16 cellular contexts compared by ENCODE assay signal in genomic region chr6:40918035-40918651, GRCh38.
A peak's percentile ranks its signal among the peaks of the same experiment; 100 is the strongest.
DNase-seq lines count a peak whose midpoint lies in the region; ATAC-seq and TF ChIP-seq lines count a peak whose summit lies in the region.
"Had no signal": no experiment of that assay in that cellular context is flagged by ENCODE, and none has a peak within 500 bp of the region (broad histone marks: within the 10 kb centered on the region; RNA-seq: fewer than 3 reads in every experiment).

No MANE protein-coding gene starts in this region.

- peak overlapping the region; percentile 13; the same call in 1 of the 2 replicates for H3K27ac ChIP-seq in C4-2B
- H3K27ac ChIP-seq in body of pancreas, result no peak overlapping the region
- H3K27ac ChIP-seq in neural progenitor cell, result no peak overlapping the region

- no peaks in the 10 kb centered on the region for H4K20me1 ChIP-seq in neural progenitor cell (ENCODE audit: low read depth)

- peaks cover 2% of the 10 kb centered on the region for H3K9me3 Mint-ChIP-seq in neural progenitor cell

- H3F3A ChIP-seq in neural progenitor cell (ENCODE audit: low read depth), result no peaks in the 10 kb centered on the region

- no peak for TF ChIP-seq POLR2A in body of pancreas (IDR thresholded peaks at IDR 0.05)

- no peaks in the 10 kb centered on the region for H3K79me2 ChIP-seq in neural progenitor cell (ENCODE audit: low read depth)

- peaks cover 22% of the 10 kb centered on the region for H3K4me1 Mint-ChIP-seq in neural progenitor cell

- no peak overlapping the region for H3K27ac Mint-ChIP-seq in neural progenitor cell
- H3K27ac Mint-ChIP-seq: IgD-negative memory B cell had no signal

- H3K27me3 ChIP-seq in body of pancreas, result no peaks in the 10 kb centered on the region
- H3K27me3 ChIP-seq in neural progenitor cell, result no peaks in the 10 kb centered on the region

- H3K9ac ChIP-seq in neural progenitor cell, result no peak overlapping the region

- no peaks in the 10 kb centered on the region for H3K4me1 ChIP-seq in body of pancreas
- H3K4me1 ChIP-seq in neural progenitor cell, result no peaks in the 10 kb centered on the region

- H3K27me3 Mint-ChIP-seq in neural progenitor cell (ENCODE audit: insufficient read depth, low read depth), result peaks cover 4% of the 10 kb centered on the region

- H2AFZ ChIP-seq in neural progenitor cell (replicated peaks), result no peak overlapping the region

- ATAC-seq in body of pancreas (no peak), GM18907 (IDR thresholded peaks at IDR 0.05; ENCODE audit: unreplicated experiment) (no peak)
- ATAC-seq: A549 had no signal

- no peak for DNase-seq in LNCaP clone FGC (ENCODE audit: low read depth)
- DNase-seq in body of pancreas, result peak; percentile 28 to 66 (median 31)
- DNase-seq in neural progenitor cell (ENCODE audit: low spot score), result peak; percentile 5
- DNase-seq in SKM-1 (lab: John Stamatoyannopoulos, UW; ENCODE audit: unreplicated experiment), result no peak
- DNase-seq in pons (ENCODE audit: low spot score), result no peak
- DNase-seq: C1 segment of cervical spinal cord, HCEC 1CT, NCI-H1105 treated with DMSO at 0.1 percent for 48 hours, NCI-H1694 treated with DMSO at 0.1 percent for 48 hours, NCI-H2227 treated with DMSO at 0.1 percent for 48 hours, NCI-H524, Right ventricle myocardium superior had no signal

- TF ChIP-seq CTCF in C4-2B (conservative IDR thresholded peaks at IDR 0.05) (peak; percentile 36), LNCaP clone FGC (IDR thresholded peaks at IDR 0.05; ENCODE audit: control insufficient read depth, extremely low read depth, insufficient read depth) (peak; percentile 50), body of pancreas (IDR thresholded peaks at IDR 0.05) (peak in 4 of 7 experiments; percentile 15 to 47 (median 24)), neural progenitor cell (IDR thresholded peaks at IDR 0.05) (no peak)

- H3K4me3 Mint-ChIP-seq in neural progenitor cell, result no peak overlapping the region
- H3K4me3 Mint-ChIP-seq: IgD-negative memory B cell had no signal

- H3K4me3 ChIP-seq in LNCaP clone FGC (ENCODE audit: low read depth, low read length) (no peak overlapping the region), body of pancreas (no peak overlapping the region), neural progenitor cell (no peak overlapping the region)
- H3K4me3 ChIP-seq: A549 had no signal

- intact Hi-C loops in body of pancreas (cut with DNase I), result no loop called here

- WGBS in body of pancreas, 2 donors, result 59 to 74% methylated on average over 5 of the region's 5 CpGs

- H3K9me3 ChIP-seq in body of pancreas (no peaks in the 10 kb centered on the region), neural progenitor cell (ENCODE audit: low read depth) (no peaks in the 10 kb centered on the region)
- H3K9me3 ChIP-seq: A549 had no signal

- H3K36me3 ChIP-seq in body of pancreas (replicated peaks in 1 of 2; ENCODE audit: insufficient read depth in 1 of 2, low read depth in 2 of 2) (no peaks in the 10 kb centered on the region), neural progenitor cell (no peaks in the 10 kb centered on the region)

- H3K36me3 Mint-ChIP-seq in neural progenitor cell, result no peaks in the 10 kb centered on the region
- H3K36me3 Mint-ChIP-seq: IgD-negative memory B cell had no signal

- peak overlapping the region; percentile 1 for H3K4me2 ChIP-seq in neural progenitor cell
- H3K4me2 ChIP-seq: A549 had no signal

Comparison
In these comparisons a context has a peak if more than half of its experiments do, and no peak if none do; other contexts are left out.
1. DNase-seq: peak in body of pancreas (4 of 4) and neural progenitor cell (single experiment); none in LNCaP clone FGC (single experiment), SKM-1 (single experiment) and pons (single experiment).